ENCODE assay signal across 16 cellular contexts in the genomic region with DNA sequence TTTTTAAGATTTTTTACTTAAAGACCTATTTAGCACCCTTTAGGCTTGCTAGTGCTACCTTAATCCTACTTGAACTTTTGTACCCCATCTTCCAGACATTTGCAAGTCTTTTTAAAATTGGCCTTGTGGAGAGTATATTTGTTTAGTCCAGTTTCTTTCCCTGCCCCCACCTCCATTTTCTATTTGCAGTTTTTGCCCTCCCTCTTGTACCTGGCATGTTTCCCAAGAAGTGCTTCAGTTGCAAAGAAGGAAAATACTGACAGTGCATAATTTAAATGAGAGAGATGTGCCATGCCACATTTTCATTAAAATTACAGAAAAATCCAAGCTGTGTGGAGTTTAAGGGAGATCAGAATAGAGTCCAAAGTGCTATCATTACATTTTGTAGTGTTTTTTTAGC.
DNase-seq lines count a peak whose midpoint lies in the region; TF ChIP-seq lines count a peak whose summit lies in the region.
"Had no signal": no experiment of that assay in that cellular context is flagged by ENCODE, and none has a peak within 500 bp of the region (broad histone marks: within the 10 kb centered on the region; RNA-seq: fewer than 3 reads in every experiment).

No MANE protein-coding gene starts in this region.

- no peak overlapping the region for H3K4me3 ChIP-seq in brain microvascular endothelial cell (ENCODE audit: low read depth, low read length)
- no peak overlapping the region for H3K4me3 ChIP-seq in effector memory CD4-positive, alpha-beta T cell (ENCODE audit: insufficient read depth, low read depth, low read length, poor library complexity, severe bottlenecking)
- H3K4me3 ChIP-seq: Peyer's patch had no signal

- in situ Hi-C loops in brain microvascular endothelial cell (cut with HindIII; ENCODE audit: low pct_ligation_motif_present, low sequenced_read_pairs): no loop called here

- no peak for TF ChIP-seq CTCF in brain microvascular endothelial cell (IDR thresholded peaks at IDR 0.05; ENCODE audit: low read depth, low read length, missing control alignments)

- H3K27ac ChIP-seq in brain microvascular endothelial cell: no peak overlapping the region
- H3K27ac ChIP-seq in effector memory CD4-positive, alpha-beta T cell (ENCODE audit: insufficient read depth, low read length, poor library complexity, severe bottlenecking): no peak overlapping the region
- H3K27ac ChIP-seq: Peyer's patch had no signal

- peak; percentile 21 for DNase-seq in DMS79 (lab: John Stamatoyannopoulos, UW)
- DNase-seq in HT-29 (ENCODE audit: low spot score): peak; percentile 17
- peak; percentile 64 for DNase-seq in RPMI8226
- peak; percentile 22 for DNase-seq in medulla oblongata (ENCODE audit: extremely low spot score)
- no peak for DNase-seq in brain microvascular endothelial cell
- no peak for DNase-seq in effector memory CD4-positive, alpha-beta T cell
- no peak for DNase-seq in EL
- no peak for DNase-seq in ecto neural progenitor cell (ENCODE audit: low spot score)
- DNase-seq: BE2C; Calu3; CD4-positive, alpha-beta T cell; DMS53; NCI-H1436; NCI-H2081; Peyer's patch; SHP77 had no signal

- no peaks in the 10 kb centered on the region for H3K9me3 ChIP-seq in effector memory CD4-positive, alpha-beta T cell (ENCODE audit: control insufficient read depth, low read length)
- H3K9me3 ChIP-seq: BE2C, Peyer's patch had no signal

- H3K4me1 ChIP-seq in effector memory CD4-positive, alpha-beta T cell (ENCODE audit: control insufficient read depth, insufficient read depth, low read length, poor library complexity, severe bottlenecking): no peaks in the 10 kb centered on the region
- H3K4me1 ChIP-seq: BE2C, Peyer's patch had no signal

- no peaks in the 10 kb centered on the region for H3K27me3 ChIP-seq in brain microvascular endothelial cell (replicated peaks)
- H3K27me3 ChIP-seq in effector memory CD4-positive, alpha-beta T cell (replicated peaks; ENCODE audit: control insufficient read depth, insufficient read depth, low read length, poor library complexity, severe bottlenecking): no peaks in the 10 kb centered on the region
- H3K27me3 ChIP-seq: BE2C, Peyer's patch had no signal

- no peaks in the 10 kb centered on the region for H3K36me3 ChIP-seq in brain microvascular endothelial cell (replicated peaks)
- H3K36me3 ChIP-seq in effector memory CD4-positive, alpha-beta T cell (ENCODE audit: control insufficient read depth, insufficient read depth, low read length): no peaks in the 10 kb centered on the region
- H3K36me3 ChIP-seq: BE2C, Peyer's patch had no signal

Comparison
In these comparisons a context has a peak if more than half of its experiments do, and no peak if none do; other contexts are left out.
1. DNase-seq: peak in DMS79 (single experiment), HT-29 (single experiment), RPMI8226 (single experiment) and medulla oblongata (single experiment); none in brain microvascular endothelial cell (single experiment), effector memory CD4-positive, alpha-beta T cell (0 of 3), EL (single experiment) and ecto neural progenitor cell (single experiment).